1 cellular context compared by ENCODE assay signal in genomic region chr10:2900530-2900929, GRCh38.
TF ChIP-seq lines count a peak whose summit lies in the region.

No MANE protein-coding gene starts in this region.

TF ChIP-seq in GM23338, 12 proteins besides CTCF, POLR2A, EP300 and RAD21 (continued from another document):
- TF ChIP-seq ZNF462 (CRISPR knock-in tag; IDR thresholded peaks at IDR 0.05): no peak
- no peak for TF ChIP-seq EZH2 (IDR thresholded peaks at IDR 0.05; ENCODE audit: low read depth, unreplicated experiment)
- no peak for TF ChIP-seq CREB1 (CRISPR knock-in tag; IDR thresholded peaks at IDR 0.05; ENCODE audit: low read depth)
- TF ChIP-seq JUNB (IDR thresholded peaks at IDR 0.05; ENCODE audit: unreplicated experiment): no peak
- TF ChIP-seq POLR2AphosphoS5 (IDR thresholded peaks at IDR 0.05; ENCODE audit: low read depth): no peak
- no peak for TF ChIP-seq STAT1 (IDR thresholded peaks at IDR 0.05; ENCODE audit: unreplicated experiment)
- TF ChIP-seq REST (IDR thresholded peaks at IDR 0.05; ENCODE audit: unreplicated experiment): no peak
- no peak for TF ChIP-seq ZNF114 (CRISPR knock-in tag; IDR thresholded peaks at IDR 0.05)
- TF ChIP-seq ZNF331 (CRISPR knock-in tag; IDR thresholded peaks at IDR 0.05; ENCODE audit: low read depth): no peak
- TF ChIP-seq, protein P1, sequence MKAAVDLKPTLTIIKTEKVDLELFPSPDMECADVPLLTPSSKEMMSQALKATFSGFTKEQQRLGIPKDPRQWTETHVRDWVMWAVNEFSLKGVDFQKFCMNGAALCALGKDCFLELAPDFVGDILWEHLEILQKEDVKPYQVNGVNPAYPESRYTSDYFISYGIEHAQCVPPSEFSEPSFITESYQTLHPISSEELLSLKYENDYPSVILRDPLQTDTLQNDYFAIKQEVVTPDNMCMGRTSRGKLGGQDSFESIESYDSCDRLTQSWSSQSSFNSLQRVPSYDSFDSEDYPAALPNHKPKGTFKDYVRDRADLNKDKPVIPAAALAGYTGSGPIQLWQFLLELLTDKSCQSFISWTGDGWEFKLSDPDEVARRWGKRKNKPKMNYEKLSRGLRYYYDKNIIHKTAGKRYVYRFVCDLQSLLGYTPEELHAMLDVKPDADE (IDR thresholded peaks at IDR 0.05): no peak
